8 cellular contexts compared by ENCODE assay signal in genomic region chr17:32445075-32445427, GRCh38. TPM values are rescaled to one million over a fixed set of nuclear protein-coding genes. Genes with fewer than 3 reads are reported as not detected.
DNase-seq lines count a peak whose midpoint lies in the region; ATAC-seq and TF ChIP-seq lines count a peak whose summit lies in the region.

No MANE protein-coding gene starts in this region.

- H3K9me3 ChIP-seq in endocrine pancreas (ENCODE audit: control insufficient read depth, low read length) (no peaks in the 10 kb centered on the region), mononuclear cell (ENCODE audit: low read depth, low read length) (no peaks in the 10 kb centered on the region)

- CTCF ChIA-PET in WTC11 (lab: Charles Lee) = interaction anchor here (0.9 to 2.5 kb wide), 16 partner anchors 11 to 213 kb away, joined by 3 to 41 read pairs (median 10); partner anchors contain the start of gene CDK5R1

- H3K4me3 ChIP-seq in endocrine pancreas (ENCODE audit: control insufficient read depth, insufficient read depth, low read length) (peak overlapping the region; percentile 97), mononuclear cell (ENCODE audit: low read length) (peak overlapping the region; percentile 93)

- H3K27ac Mint-ChIP-seq in WTC11 = peak overlapping the region; percentile 41
- H3K27ac Mint-ChIP-seq in stimulated activated naive B cell treated with anti-CD40 and anti-IgM and Interleukin-4, amounts not matched to agents 10 μg/mL and 1 μg/mL and 100 μg/mL, for 72 hours = peak overlapping the region; percentile 95

- peak overlapping the region; percentile 93 for H3K9ac ChIP-seq in endocrine pancreas (ENCODE audit: control insufficient read depth, insufficient read depth, low read length)

- H3K27me3 ChIP-seq in endocrine pancreas (ENCODE audit: control insufficient read depth, insufficient read depth, low read length) (no peaks in the 10 kb centered on the region), mononuclear cell (ENCODE audit: insufficient read depth, low read length) (no peaks in the 10 kb centered on the region)

- TF ChIP-seq CTCF in WTC11 (IDR thresholded peaks at IDR 0.05) = no peak

- peaks cover 33% of the 10 kb centered on the region for H3K36me3 Mint-ChIP-seq in WTC11
- H3K36me3 Mint-ChIP-seq in stimulated activated naive B cell treated with anti-CD40 and anti-IgM and Interleukin-4, amounts not matched to agents 10 μg/mL and 1 μg/mL and 100 μg/mL, for 72 hours = peaks cover 13 to 27% of the 10 kb centered on the region in 2 donors

- H3K4me1 ChIP-seq in endocrine pancreas (ENCODE audit: control insufficient read depth, insufficient read depth, low read length) (peaks cover 13% of the 10 kb centered on the region), mononuclear cell (ENCODE audit: insufficient read depth, low read length) (peaks cover 21% of the 10 kb centered on the region)

- DNase-seq in NCI-H510A treated with DMSO at 0.1 percent for 48 hours (lab: John Stamatoyannopoulos, UW) = peak; percentile 13
- DNase-seq in NCI-H510A (lab: John Stamatoyannopoulos, UW) = no peak
- DNase-seq in WTC11 (ENCODE audit: low spot score) = peak; percentile 17
- DNase-seq in stimulated activated naive B cell treated with anti-CD40 and anti-IgM and Interleukin-4, amounts not matched to agents 10 μg/mL and 1 μg/mL and 100 μg/mL, for 72 hours = no peak
- DNase-seq in HuH-7.5 (ENCODE audit: low spot score) = no peak

- H3K36me3 ChIP-seq in endocrine pancreas (ENCODE audit: control insufficient read depth, insufficient read depth, low read length) = no peaks in the 10 kb centered on the region

- H3K4me3 Mint-ChIP-seq in WTC11 = peak overlapping the region; percentile 95
- H3K4me3 Mint-ChIP-seq in stimulated activated naive B cell treated with anti-CD40 and anti-IgM and Interleukin-4, amounts not matched to agents 10 μg/mL and 1 μg/mL and 100 μg/mL, for 72 hours = peak overlapping the region; percentile 91 to 96

- peak; percentile 6 for ATAC-seq in HG03442 (IDR thresholded peaks at IDR 0.05; ENCODE audit: unreplicated experiment)
- peak; percentile 10 for ATAC-seq in WTC11
- peak; percentile 30 to 41 for ATAC-seq in stimulated activated naive B cell treated with anti-CD40 and anti-IgM and Interleukin-4, amounts not matched to agents 10 μg/mL and 1 μg/mL and 100 μg/mL, for 72 hours (replicated peaks)

- peaks cover 13% of the 10 kb centered on the region for H3K9me3 Mint-ChIP-seq in WTC11
- H3K9me3 Mint-ChIP-seq in stimulated activated naive B cell treated with anti-CD40 and anti-IgM and Interleukin-4, amounts not matched to agents 10 μg/mL and 1 μg/mL and 100 μg/mL, for 72 hours = no peaks in the 10 kb centered on the region

- POLR2A ChIA-PET in WTC11 (lab: Charles Lee) = interaction anchor here (1.0 to 1.7 kb wide), 4 partner anchors 10 to 94 kb away, joined by 3 to 8 read pairs (median 5); partner anchors contain the start of gene CDK5R1

- peaks cover 29% of the 10 kb centered on the region for H3K27me3 Mint-ChIP-seq in WTC11 (ENCODE audit: low read depth)
- H3K27me3 Mint-ChIP-seq in stimulated activated naive B cell treated with anti-CD40 and anti-IgM and Interleukin-4, amounts not matched to agents 10 μg/mL and 1 μg/mL and 100 μg/mL, for 72 hours = peaks cover 0 to 6% of the 10 kb centered on the region in 2 donors

- H3K4me1 Mint-ChIP-seq in WTC11 = peaks cover 19% of the 10 kb centered on the region
- peaks cover 16 to 33% of the 10 kb centered on the region in 2 donors for H3K4me1 Mint-ChIP-seq in stimulated activated naive B cell treated with anti-CD40 and anti-IgM and Interleukin-4, amounts not matched to agents 10 μg/mL and 1 μg/mL and 100 μg/mL, for 72 hours

TF ChIP-seq in WTC11, 78 proteins besides CTCF, POLR2A, EP300 and RAD21:
- TF ChIP-seq FOXJ3 (CRISPR knock-in tag; IDR thresholded peaks at IDR 0.05; ENCODE audit: borderline replicate concordance) = no peak
- no peak for TF ChIP-seq IRF1 (CRISPR knock-in tag; IDR thresholded peaks at IDR 0.05)
- TF ChIP-seq ZNF232 (CRISPR knock-in tag; IDR thresholded peaks at IDR 0.05) = no peak
- TF ChIP-seq, protein P1, sequence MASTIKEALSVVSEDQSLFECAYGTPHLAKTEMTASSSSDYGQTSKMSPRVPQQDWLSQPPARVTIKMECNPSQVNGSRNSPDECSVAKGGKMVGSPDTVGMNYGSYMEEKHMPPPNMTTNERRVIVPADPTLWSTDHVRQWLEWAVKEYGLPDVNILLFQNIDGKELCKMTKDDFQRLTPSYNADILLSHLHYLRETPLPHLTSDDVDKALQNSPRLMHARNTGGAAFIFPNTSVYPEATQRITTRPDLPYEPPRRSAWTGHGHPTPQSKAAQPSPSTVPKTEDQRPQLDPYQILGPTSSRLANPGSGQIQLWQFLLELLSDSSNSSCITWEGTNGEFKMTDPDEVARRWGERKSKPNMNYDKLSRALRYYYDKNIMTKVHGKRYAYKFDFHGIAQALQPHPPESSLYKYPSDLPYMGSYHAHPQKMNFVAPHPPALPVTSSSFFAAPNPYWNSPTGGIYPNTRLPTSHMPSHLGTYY (CRISPR knock-in tag; IDR thresholded peaks at IDR 0.05) = no peak
- no peak for TF ChIP-seq FOXP1 (CRISPR knock-in tag; IDR thresholded peaks at IDR 0.05; ENCODE audit: borderline replicate concordance)
- no peak for TF ChIP-seq MYBL2 (CRISPR knock-in tag; IDR thresholded peaks at IDR 0.05)
- no peak for TF ChIP-seq NR1H2 (CRISPR knock-in tag; IDR thresholded peaks at IDR 0.05)
- TF ChIP-seq ARID4B (CRISPR knock-in tag; IDR thresholded peaks at IDR 0.05; ENCODE audit: borderline replicate concordance) = no peak
- TF ChIP-seq, protein P2, sequence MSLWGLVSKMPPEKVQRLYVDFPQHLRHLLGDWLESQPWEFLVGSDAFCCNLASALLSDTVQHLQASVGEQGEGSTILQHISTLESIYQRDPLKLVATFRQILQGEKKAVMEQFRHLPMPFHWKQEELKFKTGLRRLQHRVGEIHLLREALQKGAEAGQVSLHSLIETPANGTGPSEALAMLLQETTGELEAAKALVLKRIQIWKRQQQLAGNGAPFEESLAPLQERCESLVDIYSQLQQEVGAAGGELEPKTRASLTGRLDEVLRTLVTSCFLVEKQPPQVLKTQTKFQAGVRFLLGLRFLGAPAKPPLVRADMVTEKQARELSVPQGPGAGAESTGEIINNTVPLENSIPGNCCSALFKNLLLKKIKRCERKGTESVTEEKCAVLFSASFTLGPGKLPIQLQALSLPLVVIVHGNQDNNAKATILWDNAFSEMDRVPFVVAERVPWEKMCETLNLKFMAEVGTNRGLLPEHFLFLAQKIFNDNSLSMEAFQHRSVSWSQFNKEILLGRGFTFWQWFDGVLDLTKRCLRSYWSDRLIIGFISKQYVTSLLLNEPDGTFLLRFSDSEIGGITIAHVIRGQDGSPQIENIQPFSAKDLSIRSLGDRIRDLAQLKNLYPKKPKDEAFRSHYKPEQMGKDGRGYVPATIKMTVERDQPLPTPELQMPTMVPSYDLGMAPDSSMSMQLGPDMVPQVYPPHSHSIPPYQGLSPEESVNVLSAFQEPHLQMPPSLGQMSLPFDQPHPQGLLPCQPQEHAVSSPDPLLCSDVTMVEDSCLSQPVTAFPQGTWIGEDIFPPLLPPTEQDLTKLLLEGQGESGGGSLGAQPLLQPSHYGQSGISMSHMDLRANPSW (CRISPR knock-in tag; conservative IDR thresholded peaks at IDR 0.05; ENCODE audit: low read depth) = no peak
- TF ChIP-seq RELA (CRISPR knock-in tag; IDR thresholded peaks at IDR 0.05; ENCODE audit: borderline replicate concordance) = no peak
- no peak for TF ChIP-seq HMGA2 (CRISPR knock-in tag; IDR thresholded peaks at IDR 0.05)
- no peak for TF ChIP-seq CREB1 (CRISPR knock-in tag; IDR thresholded peaks at IDR 0.05)
- no peak for TF ChIP-seq SOX15 (CRISPR knock-in tag; IDR thresholded peaks at IDR 0.05)

RNA-seq across cellular contexts. Expression of gene PSMD11, which starts 0.7 kb away (rescaled TPM):
- total RNA-seq in WTC11 (2021) = 133 to 155 TPM (median 146 TPM) in 3 replicates
- 84.0 TPM for total RNA-seq in mononuclear cell

RNA-seq across cellular contexts. Expression of gene CDK5R1, which starts 41.7 kb away (rescaled TPM):
- total RNA-seq in WTC11 (2021) (9.0 to 9.9 TPM (median 9.2 TPM) in 3 replicates), mononuclear cell (16.8 TPM)

Comparison
In these comparisons a context has a peak if more than half of its experiments do, and no peak if none do; other contexts are left out.
1. DNase-seq: peak in NCI-H510A treated with DMSO at 0.1 percent for 48 hours (single experiment) and WTC11 (single experiment); none in NCI-H510A (single experiment), stimulated activated naive B cell treated with anti-CD40 and anti-IgM and Interleukin-4, amounts not matched to agents 10 μg/mL and 1 μg/mL and 100 μg/mL, for 72 hours (single experiment) and HuH-7.5 (single experiment).
2. Peak in every context shown above with its lines, with median percentiles within 50 percentile points of each other: ATAC-seq.